ENCODE assay signal across 1 cellular context in genomic region chr12:130776857-130777339, GRCh38.
TF ChIP-seq lines count a peak whose summit lies in the region.

No MANE protein-coding gene starts in this region.

TF ChIP-seq in IMR-90, 13 proteins besides CTCF, POLR2A, EP300 and RAD21 (continued from another document):
- no peak for TF ChIP-seq USF2 (IDR thresholded peaks at IDR 0.05; ENCODE audit: low read depth, low read length)
- TF ChIP-seq FOS (IDR thresholded peaks at IDR 0.05; ENCODE audit: low read depth, low read length), result no peak
TF ChIP-seq in IMR-90: peak in this region for 0.
